In genomic region chr3:111717601-111718000, GRCh38 we compare ENCODE assay signal across 8 cellular contexts. TPM values are rescaled to one million over a fixed set of nuclear protein-coding genes. Genes with fewer than 3 reads are reported as not detected.
DNase-seq lines count a peak whose midpoint lies in the region; ATAC-seq and TF ChIP-seq lines count a peak whose summit lies in the region.

No MANE protein-coding gene starts in this region.

- no peaks in the 10 kb centered on the region for H3K27me3 Mint-ChIP-seq in brain
- no peaks in the 10 kb centered on the region for H3K27me3 Mint-ChIP-seq in immature natural killer cell (ENCODE audit: low read depth in 3 of 3)

- H3K4me1 Mint-ChIP-seq in brain (peaks cover 19% of the 10 kb centered on the region), immature natural killer cell (peaks cover 17 to 19% of the 10 kb centered on the region in 2 donors)

- H3K27ac Mint-ChIP-seq in brain, result peak overlapping the region in 3 of 5 experiments; percentile 40 to 89 (median 64)
- peak overlapping the region; percentile 36 to 93 (median 82) for H3K27ac Mint-ChIP-seq in immature natural killer cell

- TF ChIP-seq CTCF in brain (conservative IDR thresholded peaks at IDR 0.05), result peak; percentile 97

- ATAC-seq in GM18867 (IDR thresholded peaks at IDR 0.05; ENCODE audit: unreplicated experiment) (peak; percentile 89), HG03064 (IDR thresholded peaks at IDR 0.05; ENCODE audit: low read depth, unreplicated experiment) (peak; percentile 88)

- H3K9me3 Mint-ChIP-seq in brain (no peaks in the 10 kb centered on the region), immature natural killer cell (no peaks in the 10 kb centered on the region)

- H3K4me3 Mint-ChIP-seq in brain (no peak overlapping the region), immature natural killer cell (no peak overlapping the region)

- DNase-seq in AG08396 (ENCODE audit: low spot score) (peak; percentile 63), NCI-H2107 (lab: John Stamatoyannopoulos, UW) (peak; percentile 74), UCSD-AML1 (lab: John Stamatoyannopoulos, UW; ENCODE audit: unreplicated experiment) (peak; percentile 42), immature natural killer cell (peak; percentile 60 to 72 (median 69))
- DNase-seq in stimulated activated CD4-positive, alpha-beta T cell treated with anti-CD3 and anti-CD28 coated beads, Interleukin-15, amount 100 ng/mL, for 24 hours, result peak; percentile 66

- H3K36me3 Mint-ChIP-seq in brain (peaks cover 19% of the 10 kb centered on the region), immature natural killer cell (peaks cover 8 to 25% (median 13%) of the 10 kb centered on the region in 3 donors)

RNA-seq across cellular contexts. Expression of gene PLCXD2, which starts 43.1 kb away (rescaled TPM):
- polyA plus RNA-seq in brain (ENCODE audit: insufficient read depth, low read depth, low replicate concordance), result 3.5 TPM
- 1 to 10 TPM in 2 of 3 donors, under 1 TPM in 1; 0.93 to 5.4 (median 2.2) TPM for polyA plus RNA-seq in immature natural killer cell

Comparison
In these comparisons a context has a peak if more than half of its experiments do, and no peak if none do; other contexts are left out.
1. Peak in every context shown above with its lines: DNase-seq and ATAC-seq.